Comparison of ENCODE assay signal across 15 cellular contexts in genomic region chrX:13598877-13599276, GRCh38. TPM values are rescaled to one million over a fixed set of nuclear protein-coding genes. Genes with fewer than 3 reads are reported as not detected.
DNase-seq lines count a peak whose midpoint lies in the region; ATAC-seq and TF ChIP-seq lines count a peak whose summit lies in the region.
"Had no signal": no experiment of that assay in that cellular context is flagged by ENCODE, and none has a peak within 500 bp of the region (broad histone marks: within the 10 kb centered on the region; RNA-seq: fewer than 3 reads in every experiment).

No MANE protein-coding gene starts in this region.

- peaks cover 3% of the 10 kb centered on the region for H3K4me1 Mint-ChIP-seq in neural progenitor cell
- H3K4me1 Mint-ChIP-seq: activated CD4-positive, alpha-beta T cell treated with anti-CD3 and anti-CD28 coated beads, Interleukin-2, amount 10 ng/mL, durations not matched to agents 7 days and 5 days had no signal

- no peak overlapping the region for H3K9ac ChIP-seq in neural progenitor cell

- TF ChIP-seq CTCF in neural progenitor cell (IDR thresholded peaks at IDR 0.05) (peak; percentile 42), GM20000 (IDR thresholded peaks at IDR 0.05; ENCODE audit: extremely low read depth, missing control alignments) (no peak)

- H3K36me3 Mint-ChIP-seq in neural progenitor cell = no peaks in the 10 kb centered on the region

- no peaks in the 10 kb centered on the region for H3K27me3 ChIP-seq in neural progenitor cell

- H3K27ac Mint-ChIP-seq in neural progenitor cell = no peak overlapping the region
- H3K27ac Mint-ChIP-seq: activated CD4-positive, alpha-beta T cell treated with anti-CD3 and anti-CD28 coated beads, Interleukin-2, amount 10 ng/mL, durations not matched to agents 7 days and 5 days had no signal

- H3K27ac ChIP-seq in neural progenitor cell = no peak overlapping the region
- H3K27ac ChIP-seq: heart left ventricle, thyroid gland had no signal

- no peak for ATAC-seq in HG03442 (IDR thresholded peaks at IDR 0.05; ENCODE audit: unreplicated experiment)

- H3K27me3 Mint-ChIP-seq in neural progenitor cell (ENCODE audit: insufficient read depth, low read depth) = peaks cover 5% of the 10 kb centered on the region
- H3K27me3 Mint-ChIP-seq: activated CD4-positive, alpha-beta T cell treated with anti-CD3 and anti-CD28 coated beads, Interleukin-2, amount 10 ng/mL, durations not matched to agents 7 days and 5 days had no signal

- H3K4me1 ChIP-seq in neural progenitor cell = no peaks in the 10 kb centered on the region
- H3K4me1 ChIP-seq: heart left ventricle, thyroid gland had no signal

- no peaks in the 10 kb centered on the region for H3F3A ChIP-seq in neural progenitor cell (ENCODE audit: low read depth)

- no peaks in the 10 kb centered on the region for H3K9me3 ChIP-seq in neural progenitor cell (ENCODE audit: low read depth)
- H3K9me3 ChIP-seq: heart left ventricle, thyroid gland had no signal

- no peaks in the 10 kb centered on the region for H4K20me1 ChIP-seq in neural progenitor cell (ENCODE audit: low read depth)

- H2AFZ ChIP-seq in neural progenitor cell (replicated peaks) = no peak overlapping the region

- H3K4me2 ChIP-seq in neural progenitor cell = no peak overlapping the region

- DNase-seq in DMS 273 (lab: John Stamatoyannopoulos, UW; ENCODE audit: unreplicated experiment) (peak; percentile 53), DMS 273 treated with DMSO at 0.1 percent for 48 hours (lab: John Stamatoyannopoulos, UW) (no peak), M059J (ENCODE audit: low read depth) (peak; percentile 20), cerebellar cortex (ENCODE audit: low spot score) (peak; percentile 1), neural progenitor cell (ENCODE audit: low spot score) (peak; percentile 23), GM20000 (ENCODE audit: low spot score) (no peak), NCI-H2107 (lab: John Stamatoyannopoulos, UW) (no peak)
- DNase-seq: activated CD4-positive, alpha-beta T cell treated with anti-CD3 and anti-CD28 coated beads, Interleukin-2, amount 10 ng/mL, durations not matched to agents 7 days and 5 days; heart left ventricle; NCI-H524 treated with DMSO at 0.1 percent for 48 hours; stimulated activated CD4-positive, alpha-beta T cell treated with anti-CD3 and anti-CD28 coated beads, Interleukin-4, amount 100 ng/mL, for 1 hour; thyroid gland had no signal

- no peak overlapping the region for H3K4me3 Mint-ChIP-seq in neural progenitor cell
- H3K4me3 Mint-ChIP-seq: activated CD4-positive, alpha-beta T cell treated with anti-CD3 and anti-CD28 coated beads, Interleukin-2, amount 10 ng/mL, durations not matched to agents 7 days and 5 days; nephron had no signal

- H3K9me3 Mint-ChIP-seq in neural progenitor cell = no peaks in the 10 kb centered on the region
- H3K9me3 Mint-ChIP-seq: activated CD4-positive, alpha-beta T cell treated with anti-CD3 and anti-CD28 coated beads, Interleukin-2, amount 10 ng/mL, durations not matched to agents 7 days and 5 days; nephron had no signal

- H3K79me2 ChIP-seq in neural progenitor cell (ENCODE audit: low read depth) = no peaks in the 10 kb centered on the region

- H3K4me3 ChIP-seq in neural progenitor cell = no peak overlapping the region
- H3K4me3 ChIP-seq: heart left ventricle, thyroid gland had no signal

- H3K36me3 ChIP-seq in neural progenitor cell = no peaks in the 10 kb centered on the region
- H3K36me3 ChIP-seq: heart left ventricle, thyroid gland had no signal

RNA-seq across cellular contexts. Expression of gene EGFL6, which starts 29.5 kb away (rescaled TPM):
- not detected in 2 replicates for total RNA-seq in M059J (2014; rRNA removed; shearing (Covaris generic))
- total RNA-seq in neural progenitor cell (ENCODE audit: low replicate concordance) = 0.19 and 1.2 TPM in 2 replicates
- total RNA-seq: A172, thyroid gland had no signal

RNA-seq across cellular contexts. Expression of gene TCEANC, which starts 54.1 kb away (rescaled TPM):
- 1.4 and 5.1 TPM in 2 replicates for total RNA-seq in M059J (2014; rRNA removed; shearing (Covaris generic))
- 3.6 and 6.8 TPM in 2 replicates for total RNA-seq in neural progenitor cell (ENCODE audit: low replicate concordance)

Comparison
In these comparisons a context has a peak if more than half of its experiments do, and no peak if none do; other contexts are left out.
1. DNase-seq: peak in DMS 273 (single experiment), M059J (single experiment), cerebellar cortex (single experiment) and neural progenitor cell (single experiment); none in DMS 273 treated with DMSO at 0.1 percent for 48 hours (single experiment), GM20000 (single experiment) and NCI-H2107 (single experiment).